In genomic region chr17:35560703-35561102, GRCh38 we compare ENCODE assay signal across 30 cellular contexts. TPM values are rescaled to one million over a fixed set of nuclear protein-coding genes. Genes with fewer than 3 reads are reported as not detected.
DNase-seq lines count a peak whose midpoint lies in the region; ATAC-seq, FAIRE-seq and TF ChIP-seq lines count a peak whose summit lies in the region.
"Had no signal": no experiment of that assay in that cellular context is flagged by ENCODE, and none has a peak within 500 bp of the region (broad histone marks: within the 10 kb centered on the region; RNA-seq: fewer than 3 reads in every experiment).

Gene SLFN14, minus strand, starts transcription at chr17:35560819. Its CDS starts 2,757 bp downstream, at chr17:35558062.

- H3K9me3 Mint-ChIP-seq in activated CD4-positive, alpha-beta T cell treated with anti-CD3 and anti-CD28 coated beads for 36 hours (ENCODE audit: low read depth): no peaks in the 10 kb centered on the region
- H3K9me3 Mint-ChIP-seq in astrocyte (ENCODE audit: unreplicated experiment): no peaks in the 10 kb centered on the region
- H3K9me3 Mint-ChIP-seq in type B pancreatic cell: no peaks in the 10 kb centered on the region
- H3K9me3 Mint-ChIP-seq: CD4-positive, alpha-beta memory T cell; central memory CD8-positive, alpha-beta T cell; T-helper 1 cell treated with Interleukin-12 subunit alpha and Interleukin-12 subunit beta and Interleukin-4 antibody, amounts not matched to agents 30 μg/mL and 1 μg/mL, for 36 hours had no signal

- no peak within 1 kb of the TSS for H3K4me3 Mint-ChIP-seq in activated CD4-positive, alpha-beta T cell treated with anti-CD3 and anti-CD28 coated beads for 36 hours
- H3K4me3 Mint-ChIP-seq in astrocyte (ENCODE audit: unreplicated experiment): no peak within 1 kb of the TSS
- no peak within 1 kb of the TSS for H3K4me3 Mint-ChIP-seq in type B pancreatic cell
- H3K4me3 Mint-ChIP-seq: CD4-positive, alpha-beta memory T cell; central memory CD8-positive, alpha-beta T cell; T-helper 1 cell treated with Interleukin-12 subunit alpha and Interleukin-12 subunit beta and Interleukin-4 antibody, amounts not matched to agents 30 μg/mL and 1 μg/mL, for 36 hours had no signal

- H3K4me3 ChIP-seq in astrocyte (ENCODE audit: insufficient read depth, low read depth, low read length): no peak within 1 kb of the TSS
- no peak within 1 kb of the TSS for H3K4me3 ChIP-seq in right lobe of liver

- no peaks in the 10 kb centered on the region for H3K79me2 ChIP-seq in astrocyte (ENCODE audit: insufficient read depth, low read length)

- H3K27me3 ChIP-seq in astrocyte (ENCODE audit: insufficient read depth, low read length) (peaks cover 14% of the 10 kb centered on the region), right lobe of liver (no peaks in the 10 kb centered on the region)

- H3K4me1 Mint-ChIP-seq in activated CD4-positive, alpha-beta T cell treated with anti-CD3 and anti-CD28 coated beads for 36 hours: peaks cover 4% of the 10 kb centered on the region
- H3K4me1 Mint-ChIP-seq in astrocyte (ENCODE audit: low read depth, unreplicated experiment) (peaks cover 3% of the 10 kb centered on the region), type B pancreatic cell (ENCODE audit: unreplicated experiment) (no peaks in the 10 kb centered on the region)
- H3K4me1 Mint-ChIP-seq: CD4-positive, alpha-beta memory T cell; central memory CD8-positive, alpha-beta T cell had no signal

- no peak within 1 kb of the TSS for H3K9ac ChIP-seq in astrocyte (ENCODE audit: low read length)

- H3K36me3 Mint-ChIP-seq in activated CD4-positive, alpha-beta T cell treated with anti-CD3 and anti-CD28 coated beads for 36 hours (ENCODE audit: low read depth): no peaks in the 10 kb centered on the region
- H3K36me3 Mint-ChIP-seq in astrocyte (ENCODE audit: low read depth, unreplicated experiment) (no peaks in the 10 kb centered on the region), type B pancreatic cell (no peaks in the 10 kb centered on the region)
- H3K36me3 Mint-ChIP-seq: CD4-positive, alpha-beta memory T cell had no signal

- WGBS in right lobe of liver (ENCODE audit: insufficient coverage, low coverage, low lambda C conversion rate, missing lambda C conversion rate): 45% methylated on average over 3 of the region's 3 CpGs

- no peaks in the 10 kb centered on the region for H3K9me3 ChIP-seq in astrocyte (ENCODE audit: insufficient read depth, low read depth, low read length)
- H3K9me3 ChIP-seq in right lobe of liver: no peaks in the 10 kb centered on the region
- H3K9me3 ChIP-seq: neutrophil had no signal

- no peak for TF ChIP-seq CTCF in astrocyte (IDR thresholded peaks at IDR 0.05; ENCODE audit: insufficient read depth, low read depth, low read length)
- no peak for TF ChIP-seq CTCF in right lobe of liver (IDR thresholded peaks at IDR 0.05)
- TF ChIP-seq CTCF in type B pancreatic cell (conservative IDR thresholded peaks at IDR 0.05): no peak

- no peak within 1 kb of the TSS for H3K27ac ChIP-seq in astrocyte (ENCODE audit: low read depth, low read length)
- no peak within 1 kb of the TSS for H3K27ac ChIP-seq in right lobe of liver
- H3K27ac ChIP-seq: 22Rv1, epithelial cell of prostate, neutrophil, WERI-Rb-1 had no signal

- POLR2A ChIA-PET in activated CD4-positive, alpha-beta T cell treated with anti-CD3 and anti-CD28 coated beads for 36 hours (lab: Charles Lee): no interaction called here

- no peak within 1 kb of the TSS for H3K27ac Mint-ChIP-seq in activated CD4-positive, alpha-beta T cell treated with anti-CD3 and anti-CD28 coated beads for 36 hours
- H3K27ac Mint-ChIP-seq in astrocyte (ENCODE audit: unreplicated experiment): peak within 1 kb of the TSS; percentile 0
- no peak within 1 kb of the TSS for H3K27ac Mint-ChIP-seq in type B pancreatic cell
- H3K27ac Mint-ChIP-seq: CD4-positive, alpha-beta memory T cell; progenitor cell of endocrine pancreas; T-helper 1 cell treated with Interleukin-12 subunit alpha and Interleukin-12 subunit beta and Interleukin-4 antibody, amounts not matched to agents 30 μg/mL and 1 μg/mL, for 36 hours had no signal

- no peaks in the 10 kb centered on the region for H3K36me3 ChIP-seq in astrocyte (ENCODE audit: insufficient read depth, low read length)
- H3K36me3 ChIP-seq in right lobe of liver: no peaks in the 10 kb centered on the region
- H3K36me3 ChIP-seq: neutrophil, WERI-Rb-1 had no signal

- FAIRE-seq in astrocyte (lab: Jason Lieb, UNC): no peak
- FAIRE-seq in HTR-8/SVneo (lab: Jason Lieb, UNC): no peak
- FAIRE-seq: GM18507 had no signal

- peak; percentile 20 for DNase-seq in activated CD4-positive, alpha-beta T cell treated with anti-CD3 and anti-CD28 coated beads for 36 hours
- DNase-seq in activated CD4-positive, alpha-beta T cell treated with anti-CD3 and anti-CD28 coated beads for 4 hours: no peak
- peak; percentile 42 for DNase-seq in KG1 (lab: John Stamatoyannopoulos, UW)
- no peak for DNase-seq in astrocyte (ENCODE audit: low read depth)
- DNase-seq in right lobe of liver: no peak
- no peak for DNase-seq in type B pancreatic cell (ENCODE audit: extremely low spot score, unreplicated experiment)
- DNase-seq in HTR-8/SVneo (ENCODE audit: insufficient read length, low spot score): no peak
- DNase-seq: activated CD4-positive, alpha-beta T cell treated with anti-CD3 and anti-CD28 coated beads, Interleukin-2, amount 50 U/mL, for 4 hours; activated CD8-positive, alpha-beta memory T cell treated with anti-CD3 and anti-CD28 coated beads, Interleukin-2, amount 50 U/mL, for 48 hours; CD4-positive, alpha-beta memory T cell; DMS153; GOT3; head of caudate nucleus; left colon; mesenchymal stem cell; NCI-H1048; NCI-H187 treated with DMSO at 0.1 percent for 48 hours; NCI-H526; trophoblast cell; WERI-Rb-1 had no signal

- H3K4me2 ChIP-seq in astrocyte (ENCODE audit: low read length): no peak within 1 kb of the TSS

- H3K4me1 ChIP-seq in astrocyte (ENCODE audit: insufficient read depth, low read length): no peaks in the 10 kb centered on the region
- no peaks in the 10 kb centered on the region for H3K4me1 ChIP-seq in right lobe of liver

- H2AFZ ChIP-seq in astrocyte (ENCODE audit: low read depth, low read length): no peak within 1 kb of the TSS

- intact Hi-C loops in activated CD4-positive, alpha-beta T cell treated with anti-CD3 and anti-CD28 coated beads for 36 hours (cut with DNase I, micrococcal nuclease): no loop called here
- intact Hi-C loops in right lobe of liver (cut with DNase I): no loop called here

- CTCF ChIA-PET in activated CD4-positive, alpha-beta T cell treated with anti-CD3 and anti-CD28 coated beads for 36 hours (lab: Charles Lee): interaction anchor here (0.6 kb wide), 1 partner anchor 23 kb away, joined by 3 read pairs; the partner anchor contains the start of gene SLFN12L

- H3K27me3 Mint-ChIP-seq in activated CD4-positive, alpha-beta T cell treated with anti-CD3 and anti-CD28 coated beads for 36 hours: peaks cover 8% of the 10 kb centered on the region
- peaks cover 38% of the 10 kb centered on the region for H3K27me3 Mint-ChIP-seq in astrocyte (ENCODE audit: low read depth, unreplicated experiment)
- peaks cover 62% of the 10 kb centered on the region for H3K27me3 Mint-ChIP-seq in type B pancreatic cell
- H3K27me3 Mint-ChIP-seq: central memory CD8-positive, alpha-beta T cell had no signal

- peak; percentile 51 for ATAC-seq in activated CD4-positive, alpha-beta T cell treated with anti-CD3 and anti-CD28 coated beads for 36 hours
- ATAC-seq in right lobe of liver (peak in 3 of 4 donors; percentile 50 to 62 (median 59)), HG02759 (IDR thresholded peaks at IDR 0.05; ENCODE audit: unreplicated experiment) (no peak)
- ATAC-seq: left colon had no signal

- no peaks in the 10 kb centered on the region for H4K20me1 ChIP-seq in astrocyte (ENCODE audit: insufficient read depth, low read length)

- TF ChIP-seq POLR2A in right lobe of liver (IDR thresholded peaks at IDR 0.05): no peak

RNA-seq across cellular contexts. Expression of gene SLFN14, which starts in this region (rescaled TPM):
- not detected for total RNA-seq in activated CD4-positive, alpha-beta T cell treated with anti-CD3 and anti-CD28 coated beads for 36 hours
- total RNA-seq in astrocyte: not detected in 2 replicates
- under 1 TPM in 2 of 6 experiments, not detected in 4; 0.12 to 0.42 TPM for total RNA-seq in right lobe of liver
- total RNA-seq in type B pancreatic cell (ENCODE audit: low replicate concordance): not detected in 2 replicates
- total RNA-seq: CD4-positive, alpha-beta memory T cell; left colon; LHCN-M2; progenitor cell of endocrine pancreas; SK-MEL-5 had no signal

Comparison
In these comparisons a context has a peak if more than half of its experiments do, and no peak if none do; other contexts are left out.
1. Peak in DNase-seq and ATAC-seq in activated CD4-positive, alpha-beta T cell treated with anti-CD3 and anti-CD28 coated beads for 36 hours; RNA of the gene not detected or under 1 TPM.
2. Peak in ATAC-seq in right lobe of liver; RNA of the gene not detected or under 1 TPM.